8 cellular contexts compared by ENCODE assay signal in the genomic region with DNA sequence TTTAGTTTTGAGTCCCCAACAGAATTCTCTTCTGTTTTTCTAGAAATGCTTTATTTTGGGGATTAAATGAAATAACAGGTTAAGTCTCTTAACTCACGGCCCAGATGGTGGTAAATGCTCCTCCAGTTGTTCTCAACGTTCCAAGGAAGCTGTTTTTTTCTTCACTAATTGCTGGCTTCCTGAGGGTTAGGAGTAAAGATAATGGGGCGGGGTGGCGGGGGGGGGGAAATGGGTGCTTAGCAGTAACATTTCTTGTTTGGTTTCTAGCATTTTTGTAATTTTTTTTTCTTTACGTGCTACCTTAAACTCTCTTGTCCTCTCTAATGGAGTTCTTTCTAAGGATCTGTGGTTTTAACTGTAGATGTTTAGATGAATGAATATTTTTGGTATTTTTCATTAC. TPM values are rescaled to one million over a fixed set of nuclear protein-coding genes. Genes with fewer than 3 reads are reported as not detected.
DNase-seq lines count a peak whose midpoint lies in the region; ATAC-seq and TF ChIP-seq lines count a peak whose summit lies in the region.

No MANE protein-coding gene starts in this region.

- CTCF ChIA-PET in AG04449 (lab: Yijun Ruan, JAX) (interaction anchor here (1.0 to 1.7 kb wide), 2 partner anchors 11 to 15 kb away, joined by 3 read pairs; no protein-coding TSS in a partner anchor), MCF 10A (lab: Yijun Ruan, JAX) (interaction anchor here (0.8 to 3.7 kb wide), 3 partner anchors 11 to 173 kb away, joined by 3 to 22 read pairs (median 5); no protein-coding TSS in a partner anchor)

- WGBS in HUES64 = 3% methylated on average over 4 of the region's 5 CpGs
- 0% methylated on average over 3 of the region's 5 CpGs; no CpG with 5 or more reads in 1 of the 2 experiments for WGBS in mesodermal cell (ENCODE audit: insufficient coverage in 2 of 2), 2 experiments

- peak overlapping the region; percentile 70 for H3K4me3 ChIP-seq in AG04449 (ENCODE audit: low read depth, low read length)
- H3K4me3 ChIP-seq in HUES64 (ENCODE audit: low read length) = peak overlapping the region; percentile 88
- peak overlapping the region; percentile 97 for H3K4me3 ChIP-seq in mesodermal cell (ENCODE audit: extremely low read depth, insufficient read depth, low read length, poor library complexity, severe bottlenecking)

- no peak for DNase-seq in AG04449 (ENCODE audit: low read depth, low spot score)
- DNase-seq in MCF 10A (ENCODE audit: unreplicated experiment) = no peak

- no peaks in the 10 kb centered on the region for H3K27me3 ChIP-seq in HUES64 (ENCODE audit: insufficient read depth, low read length)

- H3K36me3 ChIP-seq in HUES64 (ENCODE audit: insufficient read depth, low read length) (peaks cover 65% of the 10 kb centered on the region), mesodermal cell (ENCODE audit: control insufficient read depth, insufficient read depth, low read length) (peaks cover 65% of the 10 kb centered on the region)

- no peaks in the 10 kb centered on the region for H3K9me3 Mint-ChIP-seq in MCF 10A (ENCODE audit: unreplicated experiment)

- peak overlapping the region; percentile 84 for H3K4me3 Mint-ChIP-seq in MCF 10A (ENCODE audit: unreplicated experiment)

- H3K9me3 ChIP-seq in HUES64 (ENCODE audit: insufficient read depth, low read depth, low read length) (no peaks in the 10 kb centered on the region), mesodermal cell (ENCODE audit: control insufficient read depth, low read length) (no peaks in the 10 kb centered on the region)

- peak overlapping the region; percentile 100 for H3K9ac ChIP-seq in HUES64 (ENCODE audit: low read depth, low read length)

- peaks cover 76% of the 10 kb centered on the region for H3K36me3 Mint-ChIP-seq in MCF 10A (ENCODE audit: insufficient read depth, unreplicated experiment)

- BruUV-seq in MCF 10A (replicated peaks; lab: Mats Ljungman, UMichigan) = no TSS peak

- no peak for ATAC-seq in GM18502 (IDR thresholded peaks at IDR 0.05; ENCODE audit: poor library complexity, unreplicated experiment)
- ATAC-seq in GM21526 (IDR thresholded peaks at IDR 0.05; ENCODE audit: low FRiP score, unreplicated experiment) = no peak
- no peak for ATAC-seq in GM18870 (IDR thresholded peaks at IDR 0.05; ENCODE audit: unreplicated experiment)
- ATAC-seq in GM19395 (IDR thresholded peaks at IDR 0.05; ENCODE audit: unreplicated experiment) = no peak

- H3K4me1 ChIP-seq in HUES64 (ENCODE audit: insufficient read depth, low read length) (peaks cover 24% of the 10 kb centered on the region), mesodermal cell (ENCODE audit: control insufficient read depth, insufficient read depth, low read length, poor library complexity, severe bottlenecking) (peaks cover 15% of the 10 kb centered on the region)

- H3K27ac ChIP-seq in HUES64 (ENCODE audit: low read depth, low read length) (peak overlapping the region; percentile 13; the same call in 1 of the 2 replicates), mesodermal cell (ENCODE audit: low read depth, low read length, severe bottlenecking) (peak overlapping the region; percentile 51)

- no peaks in the 10 kb centered on the region for H3K27me3 Mint-ChIP-seq in MCF 10A (ENCODE audit: insufficient read depth, unreplicated experiment)

- H3K27ac Mint-ChIP-seq in MCF 10A (ENCODE audit: low read depth, unreplicated experiment) = peak overlapping the region; percentile 99

- POLR2A ChIA-PET in AG04449 (lab: Yijun Ruan, JAX) = interaction anchor here (0.6 to 8.0 kb wide), 8 partner anchors 12 to 237 kb away, joined by 4 to 56 read pairs (median 10); no protein-coding TSS in a partner anchor
- POLR2A ChIA-PET in MCF 10A (lab: Yijun Ruan, JAX) = interaction anchor here (0.5 to 10.8 kb wide), 24 partner anchors 9 to 1213 kb away, joined by 3 to 211 read pairs (median 5); a partner anchor contains a TSS

- peaks cover 32% of the 10 kb centered on the region for H3K4me1 Mint-ChIP-seq in MCF 10A (ENCODE audit: insufficient read depth, unreplicated experiment)

- intact Hi-C loops in MCF 10A (cut with micrococcal nuclease) = loop anchor here (5.0 kb wide), 1 partner anchor 154 kb away; a partner anchor contains a TSS

- TF ChIP-seq CTCF in AG04449 (IDR thresholded peaks at IDR 0.05; ENCODE audit: insufficient read depth, low read length, missing control alignments) (no peak), MCF 10A (IDR thresholded peaks at IDR 0.05; ENCODE audit: unreplicated experiment) (no peak)

RNA-seq across cellular contexts. Expression of a gene that starts 2.2 kb away (rescaled TPM):
- polyA plus RNA-seq in HUES64 (2013, experiment 1 of 2) = 557 TPM
- polyA plus RNA-seq in HUES64 (2013, experiment 2 of 2) = 572 TPM
- total RNA-seq in MCF 10A (2022) = 364 and 479 TPM in 2 replicates
- 311 TPM for polyA plus RNA-seq in mesodermal cell (2013, experiment 1 of 2)
- polyA plus RNA-seq in mesodermal cell (2013, experiment 2 of 2) = 329 TPM

RNA-seq across cellular contexts. Expression of a gene that starts 49.1 kb away (rescaled TPM):
- polyA plus RNA-seq in HUES64 (2013, experiment 1 of 2) = 14.6 TPM
- 12.9 TPM for polyA plus RNA-seq in HUES64 (2013, experiment 2 of 2)
- total RNA-seq in MCF 10A (2022) = 16.8 and 20.0 TPM in 2 replicates
- 26.3 TPM for polyA plus RNA-seq in mesodermal cell (2013, experiment 1 of 2)
- polyA plus RNA-seq in mesodermal cell (2013, experiment 2 of 2) = 26.2 TPM
